Comparison of ENCODE assay signal across 8 cellular contexts in genomic region chr6:26157838-26158580, GRCh38.
DNase-seq lines count a peak whose midpoint lies in the region; ATAC-seq and TF ChIP-seq lines count a peak whose summit lies in the region.

No MANE protein-coding gene starts in this region.

- H3K4me3 ChIP-seq in duodenal mucosa (ENCODE audit: low read depth in 1 of 2, low read length in 2 of 2) (peak overlapping the region; percentile 81 to 85), right lobe of liver (peak overlapping the region; percentile 48 to 84 (median 80))

- H3K27ac ChIP-seq in C4-2B (peak overlapping the region; percentile 96), duodenal mucosa (ENCODE audit: low read depth, low read length) (peak overlapping the region; percentile 80), right lobe of liver (peak overlapping the region; percentile 77 to 93 (median 89))

- no peak for TF ChIP-seq CTCF in C4-2B (conservative IDR thresholded peaks at IDR 0.05)
- no peak for TF ChIP-seq CTCF in right lobe of liver (IDR thresholded peaks at IDR 0.05)

- intact Hi-C loops in right lobe of liver (cut with DNase I), result no loop called here

- under 1% methylated on average over 13 of the region's 37 CpGs for WGBS in right lobe of liver (ENCODE audit: insufficient coverage, low coverage, low lambda C conversion rate, missing lambda C conversion rate)

- H3K9me3 ChIP-seq in duodenal mucosa (ENCODE audit: control insufficient read depth in 1 of 2, low read length in 2 of 2) (no peaks in the 10 kb centered on the region), right lobe of liver (no peaks in the 10 kb centered on the region)

- DNase-seq in NCI-H774 (lab: John Stamatoyannopoulos, UW), result peak; percentile 97
- peak; percentile 81 to 86 for DNase-seq in activated CD4-positive, alpha-beta T cell treated with anti-CD3 and anti-CD28 coated beads, Interleukin-2, amount 50 U/mL, for 48 hours
- peak; percentile 72 to 84 (median 75) for DNase-seq in right lobe of liver
- peak; percentile 85 for DNase-seq in stimulated activated CD4-positive, alpha-beta T cell treated with anti-CD3 and anti-CD28 coated beads, Interleukin-4, amount 100 ng/mL, for 24 hours

- no peaks in the 10 kb centered on the region for H3K36me3 ChIP-seq in duodenal mucosa (ENCODE audit: control insufficient read depth in 1 of 2, insufficient read depth in 2 of 2, low read length in 2 of 2)
- peaks cover 0 to under 1% (median 0%) of the 10 kb centered on the region in 4 donors for H3K36me3 ChIP-seq in right lobe of liver

- H3K27me3 ChIP-seq in duodenal mucosa (ENCODE audit: control insufficient read depth in 1 of 2, insufficient read depth in 2 of 2, low read length in 2 of 2) (no peaks in the 10 kb centered on the region), right lobe of liver (no peaks in the 10 kb centered on the region)

- peaks cover 10 to 13% of the 10 kb centered on the region in 2 donors for H3K4me1 ChIP-seq in duodenal mucosa (ENCODE audit: control insufficient read depth in 1 of 2, insufficient read depth in 2 of 2, low read length in 2 of 2)
- peaks cover 0 to 34% (median 0%) of the 10 kb centered on the region in 4 donors for H3K4me1 ChIP-seq in right lobe of liver

- ATAC-seq in GM19395 (IDR thresholded peaks at IDR 0.05; ENCODE audit: unreplicated experiment) (peak; percentile 67), HG03558 (IDR thresholded peaks at IDR 0.05; ENCODE audit: extremely low read depth, unreplicated experiment) (peak; percentile 45), right lobe of liver (peak; percentile 77 to 90 (median 82))

- TF ChIP-seq POLR2A in right lobe of liver (IDR thresholded peaks at IDR 0.05), result peak; percentile 100

- peak overlapping the region; percentile 76 to 93 for H3K9ac ChIP-seq in duodenal mucosa (ENCODE audit: low read depth in 1 of 2, low read length in 2 of 2)

Comparison
In these comparisons a context has a peak if more than half of its experiments do, and no peak if none do; other contexts are left out.
1. Peak in every context shown above with its lines: DNase-seq, ATAC-seq, H3K4me3 ChIP-seq and H3K27ac ChIP-seq.